Comparison of ENCODE assay signal across 9 cellular contexts in the genomic region with DNA sequence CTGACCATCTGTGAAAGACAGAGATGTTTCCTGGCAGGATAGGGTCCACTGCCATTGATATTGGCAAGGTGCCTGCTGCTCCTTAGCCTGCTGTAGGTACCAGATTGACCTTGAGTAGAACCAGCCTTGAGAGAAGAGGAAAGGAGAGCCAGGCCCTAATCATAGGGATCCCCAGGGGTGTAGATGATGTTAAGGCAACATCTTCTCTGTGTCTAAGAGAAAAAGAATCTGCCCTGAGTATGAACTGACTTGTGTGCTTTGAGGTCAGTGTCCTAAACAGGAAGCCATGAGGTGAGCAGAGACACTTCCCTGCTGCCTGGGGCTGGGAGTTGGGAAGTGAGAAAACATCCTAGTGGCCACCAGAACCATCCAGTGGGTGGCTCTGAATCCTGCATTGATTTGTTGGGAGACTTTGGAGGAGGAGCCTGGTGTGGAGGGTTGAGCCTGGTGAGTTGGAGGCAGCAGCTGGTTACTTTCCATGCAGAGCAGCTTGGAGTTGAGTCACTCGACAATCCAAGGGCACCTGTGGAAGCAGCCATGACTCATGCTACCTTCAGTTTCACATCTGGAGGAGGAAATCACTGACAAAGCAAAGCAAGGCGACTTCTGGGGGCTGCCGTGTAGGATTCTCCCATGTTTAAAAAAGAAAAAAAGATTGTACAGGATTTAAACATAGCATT. TPM values are rescaled to one million over a fixed set of nuclear protein-coding genes. Genes with fewer than 3 reads are reported as not detected.
A peak's percentile ranks its signal among the peaks of the same experiment; 100 is the strongest.
DNase-seq lines count a peak whose midpoint lies in the region; FAIRE-seq and TF ChIP-seq lines count a peak whose summit lies in the region.
"Had no signal": no experiment of that assay in that cellular context is flagged by ENCODE, and none has a peak within 500 bp of the region (broad histone marks: within the 10 kb centered on the region; RNA-seq: fewer than 3 reads in every experiment).

No MANE protein-coding gene starts in this region.

- H3K4me3 ChIP-seq in bronchial epithelial cell (ENCODE audit: low read depth, low read length) (no peak overlapping the region), lower leg skin (ENCODE audit: low read depth, poor library complexity, severe bottlenecking) (no peak overlapping the region)
- H3K4me3 ChIP-seq: SK-N-MC had no signal

- 38 to 39% methylated on average over 3 of the region's 3 CpGs for WGBS in lower leg skin, 2 donors

- H3K36me3 ChIP-seq in bronchial epithelial cell (ENCODE audit: control insufficient read depth, insufficient read depth, low read length) = no peaks in the 10 kb centered on the region

- H3K27me3 ChIP-seq in bronchial epithelial cell (ENCODE audit: control insufficient read depth, insufficient read depth, low read length) = no peaks in the 10 kb centered on the region

- peak; percentile 99 for DNase-seq in HCEC 1CT
- DNase-seq in SHP77 treated with DMSO at 0.1 percent for 48 hours (lab: John Stamatoyannopoulos, UW) = peak; percentile 90
- peak; percentile 100 for DNase-seq in bronchial epithelial cell (ENCODE audit: low read depth)
- DNase-seq in lower leg skin (ENCODE audit: low spot score in 2 of 2) = peak; percentile 40 to 87
- no peak for DNase-seq in activated gamma-delta T cell treated with Interleukin-2 at 50 U/mL for 16 hours
- no peak for DNase-seq in immature natural killer cell
- DNase-seq in NCI-H1048 (lab: John Stamatoyannopoulos, UW) = no peak

- H3K27me3 Mint-ChIP-seq in stimulated activated naive CD8-positive, alpha-beta T cell treated with anti-CD3 and anti-CD28 coated beads, Interleukin-15, Interleukin-2, amounts not matched to agents 100 ng/mL and 50 ng/mL, for 24 hours = no peaks in the 10 kb centered on the region
- H3K27me3 Mint-ChIP-seq in immature natural killer cell (ENCODE audit: low read depth in 3 of 3) = peaks cover 0 to 2% (median 0%) of the 10 kb centered on the region in 3 donors

- peak overlapping the region; percentile 76 for H3K27ac Mint-ChIP-seq in stimulated activated naive CD8-positive, alpha-beta T cell treated with anti-CD3 and anti-CD28 coated beads, Interleukin-15, Interleukin-2, amounts not matched to agents 100 ng/mL and 50 ng/mL, for 24 hours
- H3K27ac Mint-ChIP-seq in immature natural killer cell = no peak overlapping the region

- no peaks in the 10 kb centered on the region for H3K9me3 Mint-ChIP-seq in stimulated activated naive CD8-positive, alpha-beta T cell treated with anti-CD3 and anti-CD28 coated beads, Interleukin-15, Interleukin-2, amounts not matched to agents 100 ng/mL and 50 ng/mL, for 24 hours
- H3K9me3 Mint-ChIP-seq in immature natural killer cell = no peaks in the 10 kb centered on the region

- peaks cover 44% of the 10 kb centered on the region for H3K36me3 Mint-ChIP-seq in stimulated activated naive CD8-positive, alpha-beta T cell treated with anti-CD3 and anti-CD28 coated beads, Interleukin-15, Interleukin-2, amounts not matched to agents 100 ng/mL and 50 ng/mL, for 24 hours (ENCODE audit: low read depth)
- peaks cover 0 to 3% (median 0%) of the 10 kb centered on the region in 3 donors for H3K36me3 Mint-ChIP-seq in immature natural killer cell

- H3K4me3 Mint-ChIP-seq in stimulated activated naive CD8-positive, alpha-beta T cell treated with anti-CD3 and anti-CD28 coated beads, Interleukin-15, Interleukin-2, amounts not matched to agents 100 ng/mL and 50 ng/mL, for 24 hours = peak overlapping the region; percentile 36
- no peak overlapping the region for H3K4me3 Mint-ChIP-seq in immature natural killer cell

- FAIRE-seq in bronchial epithelial cell (lab: Jason Lieb, UNC) = peak; percentile 96

- H3K4me1 Mint-ChIP-seq in stimulated activated naive CD8-positive, alpha-beta T cell treated with anti-CD3 and anti-CD28 coated beads, Interleukin-15, Interleukin-2, amounts not matched to agents 100 ng/mL and 50 ng/mL, for 24 hours (ENCODE audit: low read depth) = peaks cover 58% of the 10 kb centered on the region
- H3K4me1 Mint-ChIP-seq in immature natural killer cell = peaks cover under 1 to 6% of the 10 kb centered on the region in 2 donors

- no peak for TF ChIP-seq POLR2A in lower leg skin (IDR thresholded peaks at IDR 0.05)

- peak; percentile 23 for TF ChIP-seq CTCF in bronchial epithelial cell (IDR thresholded peaks at IDR 0.05; ENCODE audit: insufficient read depth, low read length, severe bottlenecking)
- no peak for TF ChIP-seq CTCF in lower leg skin (IDR thresholded peaks at IDR 0.05)

- intact Hi-C loops in lower leg skin (cut with DNase I; ENCODE audit: low total_unique reads) = no loop called here

RNA-seq across cellular contexts. Expression of a gene that starts 47.8 kb away (rescaled TPM):
- 4.5 and 8.4 TPM in 2 replicates for total RNA-seq in bronchial epithelial cell
- total RNA-seq in lower leg skin = 10 to 100 TPM in 2 of 4 donors, 1 to 10 TPM in 2; 7.4 to 20.4 (median 10.6) TPM
- polyA plus RNA-seq in immature natural killer cell = 1 to 10 TPM; 1.9 to 4.4 (median 3.0) TPM

Comparison
In these comparisons a context has a peak if more than half of its experiments do, and no peak if none do; other contexts are left out.
1. DNase-seq: peak in HCEC 1CT (single experiment), SHP77 treated with DMSO at 0.1 percent for 48 hours (single experiment), bronchial epithelial cell (single experiment) and lower leg skin (2 of 2); none in activated gamma-delta T cell treated with Interleukin-2 at 50 U/mL for 16 hours (single experiment), immature natural killer cell (0 of 3) and NCI-H1048 (single experiment).